11 cellular contexts compared by ENCODE assay signal in genomic region chr7:102272917-102273748, GRCh38. TPM values are rescaled to one million over a fixed set of nuclear protein-coding genes. Genes with fewer than 3 reads are reported as not detected.
A peak's percentile ranks its signal among the peaks of the same experiment; 100 is the strongest.
DNase-seq lines count a peak whose midpoint lies in the region; ATAC-seq, FAIRE-seq and TF ChIP-seq lines count a peak whose summit lies in the region.
"Had no signal": no experiment of that assay in that cellular context is flagged by ENCODE, and none has a peak within 500 bp of the region (broad histone marks: within the 10 kb centered on the region; RNA-seq: fewer than 3 reads in every experiment).

No MANE protein-coding gene starts in this region.

- no peak for FAIRE-seq in HepG2 (lab: Jason Lieb, UNC)
- no peak for FAIRE-seq in kidney (lab: Jason Lieb, UNC)
- FAIRE-seq: D721Med had no signal

- H2AFZ ChIP-seq in HepG2 (ENCODE audit: low read length): no peak overlapping the region

- in situ Hi-C loops in HepG2 (cut with HindIII; ENCODE audit: extremely low pct_ligation_motif_present, low pct_unique_long_range_greater_than_20kb): loop anchor here (5.0 to 25.0 kb wide), 2 partner anchors 586 to 736 kb away; no protein-coding TSS in a partner anchor

- no peaks in the 10 kb centered on the region for H4K20me1 ChIP-seq in HepG2 (ENCODE audit: insufficient read depth, low read length)

- peaks cover 45% of the 10 kb centered on the region for H3K4me1 ChIP-seq in HepG2 (ENCODE audit: insufficient read depth, low read length)
- no peaks in the 10 kb centered on the region for H3K4me1 ChIP-seq in right lobe of liver
- H3K4me1 ChIP-seq in Peyer's patch: peaks cover 0 to 16% (median 2%) of the 10 kb centered on the region in 4 donors
- no peaks in the 10 kb centered on the region for H3K4me1 ChIP-seq in kidney (ENCODE audit: control insufficient read depth in 1 of 2, insufficient read depth in 1 of 2, low read depth in 1 of 2, low read length in 2 of 2)

- no peaks in the 10 kb centered on the region for H3K79me2 ChIP-seq in HepG2 (ENCODE audit: insufficient read depth, low read length)

- CTCF ChIA-PET in HepG2 (lab: Yijun Ruan, JAX; ENCODE audit: low intra/inter-chr PET ratio, low total read pairs): interaction anchor here (0.7 to 1.6 kb wide), 4 partner anchors 36 to 730 kb away, joined by 6 to 9 read pairs (median 8); no protein-coding TSS in a partner anchor

- H3K27ac ChIP-seq in HepG2 (ENCODE audit: extremely low read length, insufficient read depth, low read length) (peak overlapping the region; percentile 58), right lobe of liver (no peak overlapping the region), Peyer's patch (peak overlapping the region in 3 of 4 donors; percentile 28 to 67 (median 45)), kidney (ENCODE audit: low read depth in 2 of 2, low read length in 2 of 2) (no peak overlapping the region), WERI-Rb-1 (no peak overlapping the region)
- H3K27ac ChIP-seq: BLaER1 treated with 17β-estradiol and CSF1 and Interleukin-3, amounts not matched to agents 10 nM and 100 nM had no signal

- TF ChIP-seq EP300 in HepG2 (IDR thresholded peaks at IDR 0.05; ENCODE audit: low read depth in 2 of 2, low read length in 2 of 2) (no peak), HepG2 (CRISPR knock-in tag; IDR thresholded peaks at IDR 0.05; ENCODE audit: borderline replicate concordance) (no peak)

- peak overlapping the region; percentile 47 for H3K9ac ChIP-seq in HepG2 (ENCODE audit: insufficient read depth, low read depth, low read length)
- H3K9ac ChIP-seq in kidney (ENCODE audit: low read length in 2 of 2): no peak overlapping the region

- TF ChIP-seq RAD21 in HepG2 (CRISPR knock-in tag; IDR thresholded peaks at IDR 0.05): no peak

- peak overlapping the region; percentile 81 for H3K4me2 ChIP-seq in HepG2 (ENCODE audit: low read depth, low read length)

- ATAC-seq in HepG2: peak; percentile 5; the same call in 2 of the 3 replicates
- no peak for ATAC-seq in right lobe of liver

- H3K4me3 ChIP-seq in HepG2 (replicated peaks in 1 of 3; ENCODE audit: insufficient read depth in 1 of 3, low read depth in 2 of 3, low read length in 3 of 3): peak overlapping the region; percentile 2 to 63 (median 37); a peak in 5 of 6 replicates
- no peak overlapping the region for H3K4me3 ChIP-seq in right lobe of liver
- H3K4me3 ChIP-seq in Peyer's patch: no peak overlapping the region
- H3K4me3 ChIP-seq in kidney (ENCODE audit: low read length in 2 of 2): no peak overlapping the region
- no peak overlapping the region for H3K4me3 ChIP-seq in WERI-Rb-1 (ENCODE audit: low read depth, low read length)
- H3K4me3 ChIP-seq: BLaER1 treated with 17β-estradiol and CSF1 and Interleukin-3, amounts not matched to agents 10 nM and 100 nM had no signal

- H3K9me3 ChIP-seq in HepG2 (ENCODE audit: low read length) (no peaks in the 10 kb centered on the region), right lobe of liver (no peaks in the 10 kb centered on the region), Peyer's patch (no peaks in the 10 kb centered on the region), kidney (ENCODE audit: control insufficient read depth in 1 of 2, low read length in 2 of 2) (no peaks in the 10 kb centered on the region), WERI-Rb-1 (ENCODE audit: severe bottlenecking) (no peaks in the 10 kb centered on the region)
- H3K9me3 ChIP-seq: BLaER1 treated with 17β-estradiol and CSF1 and Interleukin-3, amounts not matched to agents 10 nM and 100 nM had no signal

- WGBS in HepG2 (ENCODE audit: low lambda C conversion rate): 50% methylated on average over 4 of the region's 16 CpGs
- 40% methylated on average over 1 of the region's 16 CpGs for WGBS in right lobe of liver (ENCODE audit: insufficient coverage, low coverage, low lambda C conversion rate, missing lambda C conversion rate)

- H3K36me3 ChIP-seq in HepG2 (replicated peaks in 1 of 2; ENCODE audit: control insufficient read depth in 1 of 2, insufficient read depth in 2 of 2, low read length in 2 of 2) (no peaks in the 10 kb centered on the region), right lobe of liver (no peaks in the 10 kb centered on the region), Peyer's patch (no peaks in the 10 kb centered on the region), kidney (ENCODE audit: control insufficient read depth in 1 of 2, insufficient read depth in 2 of 2, low read length in 2 of 2) (no peaks in the 10 kb centered on the region), WERI-Rb-1 (no peaks in the 10 kb centered on the region)

- intact Hi-C loops in HepG2 (cut with micrococcal nuclease; ENCODE audit: unreplicated experiment): loop anchor here (2.0 to 5.0 kb wide), 2 partner anchors 20 to 581 kb away; no protein-coding TSS in a partner anchor
- intact Hi-C loops in right lobe of liver (cut with DNase I): loop anchor here in 1 of 2 donors (5.0 kb wide), 1 partner anchor 731 kb away; no protein-coding TSS in a partner anchor
- intact Hi-C loops in kidney (cut with DNase I): no loop called here

- TF ChIP-seq POLR2A in HepG2 (IDR thresholded peaks at IDR 0.05; ENCODE audit: insufficient read depth in 1 of 2, low read depth in 2 of 2, low read length in 2 of 2) (no peak), right lobe of liver (IDR thresholded peaks at IDR 0.05) (no peak), Peyer's patch (IDR thresholded peaks at IDR 0.05) (no peak)

- no peak for DNase-seq in HepG2 (ENCODE audit: low spot score)
- no peak for DNase-seq in right lobe of liver
- no peak for DNase-seq in Peyer's patch
- DNase-seq in kidney: peak; percentile 47
- no peak for DNase-seq in WERI-Rb-1
- DNase-seq in GM03348 (ENCODE audit: low spot score): no peak
- DNase-seq in NCI-H187 treated with DMSO at 0.1 percent for 48 hours (lab: John Stamatoyannopoulos, UW): no peak
- no peak for DNase-seq in NCI-H2029 (lab: John Stamatoyannopoulos, UW)
- DNase-seq: NCI-H1436 treated with DMSO at 0.1 percent for 48 hours had no signal

- POLR2A ChIA-PET in HepG2 (lab: Yijun Ruan, JAX): interaction anchor here (0.9 to 1.3 kb wide), 5 partner anchors 9 to 124 kb away, joined by 3 to 4 read pairs (median 4); partner anchors contain the start of genes PRKRIP1 and SH2B2

- no TSS peak for BruUV-seq in HepG2 (replicated peaks; lab: Mats Ljungman, UMichigan)

- H3K27me3 ChIP-seq in HepG2 (ENCODE audit: control insufficient read depth in 1 of 2, insufficient read depth in 2 of 2, low read length in 2 of 2) (no peaks in the 10 kb centered on the region; a peak in 1 of 5 replicates), right lobe of liver (no peaks in the 10 kb centered on the region), Peyer's patch (no peaks in the 10 kb centered on the region), WERI-Rb-1 (ENCODE audit: insufficient read depth, low read depth, severe bottlenecking) (no peaks in the 10 kb centered on the region)
- H3K27me3 ChIP-seq: BLaER1 treated with 17β-estradiol and CSF1 and Interleukin-3, amounts not matched to agents 10 nM and 100 nM had no signal

- TF ChIP-seq CTCF in HepG2 (CRISPR knock-in tag; IDR thresholded peaks at IDR 0.05) (no peak), right lobe of liver (IDR thresholded peaks at IDR 0.05) (no peak), Peyer's patch (IDR thresholded peaks at IDR 0.05) (no peak), kidney (IDR thresholded peaks at IDR 0.05; ENCODE audit: borderline replicate concordance, extremely low read depth, insufficient read depth) (no peak), WERI-Rb-1 (IDR thresholded peaks at IDR 0.05; ENCODE audit: low read depth, low read length) (no peak)

TF ChIP-seq in HepG2, 621 proteins besides CTCF, POLR2A, EP300 and RAD21 (continues in another document):
- TF ChIP-seq ZNF337 (CRISPR knock-in tag; IDR thresholded peaks at IDR 0.05; ENCODE audit: borderline replicate concordance, low read depth): no peak
- TF ChIP-seq ZNF501 (CRISPR knock-in tag; IDR thresholded peaks at IDR 0.05): no peak
- no peak for TF ChIP-seq ZSCAN9 (CRISPR knock-in tag; IDR thresholded peaks at IDR 0.05; ENCODE audit: borderline replicate concordance)
- 0 out of 2 replicates have a peak, but pooled peaks have one; percentile 13 for TF ChIP-seq GLI4 (CRISPR knock-in tag; IDR thresholded peaks at IDR 0.05; ENCODE audit: borderline replicate concordance)
- TF ChIP-seq NBN (conservative IDR thresholded peaks at IDR 0.05): no peak
- TF ChIP-seq ZNF563 (CRISPR knock-in tag; IDR thresholded peaks at IDR 0.05): peak; percentile 40; the same call in 1 of the 2 replicates
- no peak for TF ChIP-seq ZNF101 (CRISPR knock-in tag; IDR thresholded peaks at IDR 0.05; ENCODE audit: borderline replicate concordance, low read depth)
- peak; percentile 48 for TF ChIP-seq ZFP36 (IDR thresholded peaks at IDR 0.05; ENCODE audit: borderline replicate concordance, low read depth, low read length, partially characterized antibody)

RNA-seq across cellular contexts. Expression of gene SH2B2, which starts 13.5 kb away (rescaled TPM):
- total RNA-seq in HepG2 (2016; rRNA removed; fragmentation: Illumina TruSeq; extraction: Trizol) (0.14 and 0.46 TPM in 2 replicates), right lobe of liver (1 to 10 TPM; 1.7 to 3.1 (median 2.6) TPM), Peyer's patch (10 to 100 TPM in 1 of 4 donors, 1 to 10 TPM in 3; 1.8 to 13.2 (median 2.7) TPM), kidney (11.0 TPM)
- total RNA-seq in HepG2 (2016; cell fraction: cytosol; rRNA removed; fragmentation: Illumina TruSeq; extraction: Trizol; ENCODE audit: low read depth): 0.26 and 0.51 TPM in 2 replicates
- total RNA-seq in HepG2 (2016; cell fraction: insoluble cytoplasmic fraction; rRNA removed; fragmentation: Illumina TruSeq; extraction: Trizol): 0.45 and 0.63 TPM in 2 replicates
- 0.46 and 0.55 TPM in 2 replicates for total RNA-seq in HepG2 (2016; cell fraction: membrane; rRNA removed; fragmentation: Illumina TruSeq; extraction: Trizol)
- not detected in 2 replicates for total RNA-seq in HepG2 (2016; cell fraction: nucleus; rRNA removed; fragmentation: Illumina TruSeq; extraction: Trizol)
- polyA plus RNA-seq in HepG2 (2011; rRNA removed) (1.3 and 1.7 TPM in 2 replicates), kidney (ENCODE audit: insufficient read depth, low read depth, low replicate concordance) (4.5 TPM)
- 1.7 and 2.3 TPM in 2 replicates for polyA plus RNA-seq in HepG2 (2011; cell fraction: cytosol; rRNA removed)
- polyA plus RNA-seq in HepG2 (2011; cell fraction: nucleus; rRNA removed): 4.6 and 5.0 TPM in 2 replicates
- polyA plus RNA-seq in HepG2 (2012): 1.0 and 1.2 TPM in 2 replicates
- polyA plus RNA-seq in HepG2 (2016; cell fraction: cytosol; fragmentation: Illumina TruSeq; extraction: Trizol; ENCODE audit: low read depth): 0.41 and 0.54 TPM in 2 replicates
- 0.63 and 0.64 TPM in 2 replicates for polyA plus RNA-seq in HepG2 (2016; cell fraction: insoluble cytoplasmic fraction; fragmentation: Illumina TruSeq; extraction: Trizol; ENCODE audit: low read depth)
- 0.58 and 0.90 TPM in 2 replicates for polyA plus RNA-seq in HepG2 (2016; cell fraction: membrane; fragmentation: Illumina TruSeq; extraction: Trizol; ENCODE audit: low read depth)
- 0.46 and 1.1 TPM in 2 replicates for polyA plus RNA-seq in HepG2 (2016; cell fraction: nucleus; fragmentation: Illumina TruSeq; extraction: Trizol; ENCODE audit: insufficient read depth, low read depth)
- polyA minus RNA-seq in HepG2 (2011; rRNA and poly(A)+ RNA removed; ENCODE audit: low replicate concordance): 1.5 and 3.3 TPM in 2 replicates
- 1.3 and 2.5 TPM in 2 replicates for polyA minus RNA-seq in HepG2 (2011; cell fraction: cytosol; rRNA and poly(A)+ RNA removed)
- 0.90 and 1.6 TPM in 2 replicates for polyA minus RNA-seq in HepG2 (2011; cell fraction: nucleus; rRNA and poly(A)+ RNA removed)

Comparison
In these comparisons a context has a peak if more than half of its experiments do, and no peak if none do; other contexts are left out.
1. H3K27ac ChIP-seq: peak in HepG2 (single experiment) and Peyer's patch (3 of 4); none in right lobe of liver (0 of 3), kidney (0 of 2) and WERI-Rb-1 (single experiment).
2. H3K4me3 ChIP-seq: peak in HepG2 (3 of 3); none in right lobe of liver (0 of 3), Peyer's patch (0 of 4), kidney (0 of 2) and WERI-Rb-1 (single experiment).